In genomic region chr1:100545855-100546254, GRCh38 we compare ENCODE assay signal across 39 cellular contexts. TPM values are rescaled to one million over a fixed set of nuclear protein-coding genes. Genes with fewer than 3 reads are reported as not detected.
"Had no signal": no experiment of that assay in that cellular context is flagged by ENCODE, and none has a peak within 500 bp of the region (broad histone marks: within the 10 kb centered on the region; RNA-seq: fewer than 3 reads in every experiment).

No MANE protein-coding gene starts in this region.

- DNase-seq: activated effector memory CD4-positive, alpha-beta T cell treated with anti-CD3 and anti-CD28 coated beads, Interleukin-2, amount 50 U/mL, for 16 hours; activated effector memory CD4-positive, alpha-beta T cell treated with Interleukin-2 at 50 U/mL for 16 hours; activated gamma-delta T cell; activated gamma-delta T cell treated with Interleukin-2 at 50 U/mL for 16 hours; activated naive CD4-positive, alpha-beta T cell; activated naive CD4-positive, alpha-beta T cell treated with anti-CD3 and anti-CD28 coated beads for 36 hours; activated naive CD4-positive, alpha-beta T cell treated with anti-CD3 and anti-CD28 coated beads, Interleukin-2, amount 10 ng/mL, durations not matched to agents 7 days and 5 days; activated naive CD4-positive, alpha-beta T cell treated with anti-CD3 and anti-CD28 coated beads, Interleukin-2, amount 50 U/mL, for 16 hours; activated naive CD4-positive, alpha-beta T cell treated with Interleukin-2 at 50 U/mL for 16 hours; activated naive CD8-positive, alpha-beta T cell treated with anti-CD3 and anti-CD28 coated beads for 36 hours; activated naive CD8-positive, alpha-beta T cell treated with anti-CD3 and anti-CD28 coated beads, Interleukin-2, amount 10 ng/mL, durations not matched to agents 7 days and 5 days; activated naive CD8-positive, alpha-beta T cell treated with anti-CD3 and anti-CD28 coated beads, Interleukin-2, amount 50 U/mL, for 24 hours; activated T-cell treated with anti-CD3 and anti-CD28 coated beads, Interleukin-2, amount 50 U/mL, for 4 hours; activated T-cell treated with anti-CD3 and anti-CD28 coated beads, Interleukin-2, amount 50 U/mL, for 48 hours; activated T-cell treated with anti-CD3 and anti-CD28 coated beads, Interleukin-2, amount 50 U/mL, for 72 hours; adrenal gland; amniotic stem cell; amygdala; anterior cingulate cortex; aorta; body of pancreas; brain microvascular endothelial cell; caudate nucleus; central memory CD4-positive, alpha-beta T cell; cerebellar nuclear complex had no signal

- H3K36me3 Mint-ChIP-seq: activated naive CD4-positive, alpha-beta T cell treated with anti-CD3 and anti-CD28 coated beads, Interleukin-2, amount 10 ng/mL, durations not matched to agents 7 days and 5 days; activated naive CD4-positive, alpha-beta T cell treated with anti-CD3 and anti-CD28 coated beads, Interleukin-2, amount 50 U/mL, for 72 hours; activated naive CD8-positive, alpha-beta T cell treated with anti-CD3 and anti-CD28 coated beads, Interleukin-2, amount 10 ng/mL, durations not matched to agents 7 days and 5 days; brain had no signal

- H3K27ac ChIP-seq: adrenal gland, ascending aorta, body of pancreas, brain microvascular endothelial cell, breast epithelium, cardiac muscle cell had no signal

- H3K4me3 ChIP-seq: adrenal gland, ascending aorta, body of pancreas, breast epithelium, cardiac muscle cell had no signal

- H3K4me1 Mint-ChIP-seq: activated naive CD4-positive, alpha-beta T cell treated with anti-CD3 and anti-CD28 coated beads, Interleukin-2, amount 50 U/mL, for 24 hours; activated naive CD8-positive, alpha-beta T cell treated with anti-CD3 and anti-CD28 coated beads, Interleukin-2, amount 50 U/mL, for 24 hours; brain; central memory CD8-positive, alpha-beta T cell had no signal

- H3K4me3 Mint-ChIP-seq: activated naive CD4-positive, alpha-beta T cell treated with anti-CD3 and anti-CD28 coated beads for 36 hours; activated naive CD4-positive, alpha-beta T cell treated with anti-CD3 and anti-CD28 coated beads, Interleukin-2, amount 10 ng/mL, durations not matched to agents 7 days and 5 days; activated naive CD4-positive, alpha-beta T cell treated with anti-CD3 and anti-CD28 coated beads, Interleukin-2, amount 50 U/mL, for 24 hours; activated naive CD8-positive, alpha-beta T cell; activated naive CD8-positive, alpha-beta T cell treated with anti-CD3 and anti-CD28 coated beads for 36 hours; activated naive CD8-positive, alpha-beta T cell treated with anti-CD3 and anti-CD28 coated beads, Interleukin-2, amount 10 ng/mL, durations not matched to agents 7 days and 5 days; activated naive CD8-positive, alpha-beta T cell treated with anti-CD3 and anti-CD28 coated beads, Interleukin-2, amount 50 U/mL, for 24 hours; activated T-cell treated with anti-CD3 and anti-CD28 coated beads, Interleukin-2, amount 50 U/mL, for 4 hours; activated T-cell treated with anti-CD3 and anti-CD28 coated beads, Interleukin-2, amount 50 U/mL, for 72 hours; activated T-helper 1 cell treated with anti-CD3 and anti-CD28 coated beads, Interleukin-12 subunit alpha, Interleukin-12 subunit beta, Interleukin-2, Interleukin-4 antibody, amounts not matched to agents 30 ng/mL and 10 ng/mL and 1 ng/mL, durations not matched to agents 14 hours and 24 hours and 36 hours; activated T-helper 17 cell treated with anti-CD3 and anti-CD28 coated beads, Interleukin-2, amount 50 U/mL, for 72 hours; brain; central memory CD8-positive, alpha-beta T cell had no signal

- H3K9me3 Mint-ChIP-seq: activated T-cell treated with anti-CD3 and anti-CD28 coated beads, Interleukin-2, amount 50 U/mL, for 4 hours; activated T-helper 1 cell treated with anti-CD3 and anti-CD28 coated beads, Interleukin-12 subunit alpha, Interleukin-12 subunit beta, Interleukin-2, Interleukin-4 antibody, amounts not matched to agents 30 ng/mL and 10 ng/mL and 1 ng/mL, durations not matched to agents 14 hours and 24 hours and 36 hours had no signal

- H3K27ac Mint-ChIP-seq: activated naive CD4-positive, alpha-beta T cell treated with anti-CD3 and anti-CD28 coated beads for 36 hours; activated naive CD4-positive, alpha-beta T cell treated with anti-CD3 and anti-CD28 coated beads, Interleukin-2, amount 10 ng/mL, durations not matched to agents 7 days and 5 days; activated naive CD4-positive, alpha-beta T cell treated with anti-CD3 and anti-CD28 coated beads, Interleukin-2, amount 50 U/mL, for 24 hours; activated naive CD4-positive, alpha-beta T cell treated with anti-CD3 and anti-CD28 coated beads, Interleukin-2, amount 50 U/mL, for 72 hours; activated naive CD8-positive, alpha-beta T cell; activated naive CD8-positive, alpha-beta T cell treated with anti-CD3 and anti-CD28 coated beads for 36 hours; activated naive CD8-positive, alpha-beta T cell treated with anti-CD3 and anti-CD28 coated beads, Interleukin-2, amount 10 ng/mL, durations not matched to agents 7 days and 5 days; activated naive CD8-positive, alpha-beta T cell treated with anti-CD3 and anti-CD28 coated beads, Interleukin-2, amount 50 U/mL, for 24 hours; activated T-cell treated with anti-CD3 and anti-CD28 coated beads, Interleukin-2, amount 50 U/mL, for 72 hours; activated T-helper 1 cell treated with anti-CD3 and anti-CD28 coated beads, Interleukin-12 subunit alpha, Interleukin-12 subunit beta, Interleukin-2, Interleukin-4 antibody, amounts not matched to agents 30 ng/mL and 10 ng/mL and 1 ng/mL, durations not matched to agents 14 hours and 24 hours and 36 hours; activated T-helper 17 cell treated with anti-CD3 and anti-CD28 coated beads, Interleukin-2, amount 50 U/mL, for 72 hours; activated T-helper 2 cell treated with anti-CD3 and anti-CD28 coated beads, Interferon-gamma antibody, Interleukin-2, Interleukin-4, amounts not matched to agents 10 μg/mL and 5 μg/mL and 100 μg/mL, durations not matched to agents 14 hours and 24 hours and 36 hours; brain had no signal

- H3K4me1 ChIP-seq: adrenal gland, ascending aorta, body of pancreas, breast epithelium had no signal

- H3K36me3 ChIP-seq: adrenal gland, ascending aorta, brain microvascular endothelial cell, breast epithelium, cardiac muscle cell had no signal

- H3K9me3 ChIP-seq: adrenal gland, ascending aorta, body of pancreas, breast epithelium had no signal

RNA-seq across cellular contexts. Expression of gene GPR88, which starts 7.9 kb away (rescaled TPM):
- total RNA-seq: activated naive CD4-positive, alpha-beta T cell treated with anti-CD3 and anti-CD28 coated beads for 36 hours; activated naive CD4-positive, alpha-beta T cell treated with anti-CD3 and anti-CD28 coated beads, Interleukin-2, amount 50 U/mL, for 72 hours; activated naive CD8-positive, alpha-beta T cell treated with anti-CD3 and anti-CD28 coated beads, Interleukin-2, amount 10 ng/mL, durations not matched to agents 7 days and 5 days; activated T-cell treated with anti-CD3 and anti-CD28 coated beads, Interleukin-2, amount 50 U/mL, for 4 hours; activated T-cell treated with anti-CD3 and anti-CD28 coated beads, Interleukin-2, amount 50 U/mL, for 72 hours; activated T-helper 2 cell treated with anti-CD3 and anti-CD28 coated beads, Interferon-gamma antibody, Interleukin-2, Interleukin-4, amounts not matched to agents 10 μg/mL and 5 μg/mL and 100 μg/mL, durations not matched to agents 14 hours and 24 hours and 36 hours; ascending aorta; astrocyte; bronchial epithelial cell; chondrocyte had no signal
